ENCODE assay signal across 9 cellular contexts in the genomic region with DNA sequence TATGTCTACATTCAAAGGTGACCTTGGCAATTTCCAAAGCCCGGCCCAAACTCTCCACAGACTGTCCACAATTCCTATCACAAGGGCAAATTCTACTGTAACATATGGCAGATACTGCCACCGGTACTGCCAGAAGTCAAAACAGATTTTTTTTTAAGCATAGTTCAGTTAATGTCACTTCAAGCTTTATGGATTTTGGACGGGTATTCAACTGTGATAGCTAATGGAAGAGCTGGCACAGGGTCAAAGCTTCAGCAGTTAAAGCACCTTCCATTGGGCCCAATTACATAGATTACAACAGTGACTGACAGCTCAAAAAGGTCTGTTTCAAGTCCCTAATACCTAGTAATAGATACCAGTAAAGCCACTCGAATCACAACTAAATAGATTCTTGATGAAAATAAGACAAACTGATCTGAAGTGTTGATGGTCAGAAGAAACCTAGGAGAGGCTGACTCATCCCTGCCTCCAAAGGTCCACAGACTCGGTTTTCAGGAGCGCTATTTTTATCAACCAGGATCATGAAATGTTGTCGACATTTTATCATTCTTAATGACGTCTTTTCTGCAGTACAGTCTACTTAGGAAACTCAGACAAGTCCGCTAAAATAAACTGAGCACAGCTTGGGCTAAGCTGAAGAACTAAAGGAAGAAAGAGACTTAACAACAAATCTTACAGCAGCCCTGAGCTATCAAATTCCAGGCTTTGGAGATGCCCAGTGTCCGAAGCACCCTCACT. TPM values are rescaled to one million over a fixed set of nuclear protein-coding genes. Genes with fewer than 3 reads are reported as not detected.
DNase-seq lines count a peak whose midpoint lies in the region; ATAC-seq, FAIRE-seq and TF ChIP-seq lines count a peak whose summit lies in the region.
"Had no signal": no experiment of that assay in that cellular context is flagged by ENCODE, and none has a peak within 500 bp of the region (broad histone marks: within the 10 kb centered on the region; RNA-seq: fewer than 3 reads in every experiment).

No MANE protein-coding gene starts in this region.

- dilution Hi-C loops in endothelial cell of umbilical vein (cut with MboI; ENCODE audit: extremely low pct_ligation_motif_present, low sequenced_read_pairs) = no loop called here

- H3K79me2 ChIP-seq in endothelial cell of umbilical vein (ENCODE audit: control insufficient read depth, insufficient read depth, low read length) = peaks cover 84% of the 10 kb centered on the region

- FAIRE-seq in endothelial cell of umbilical vein (lab: Jason Lieb, UNC) (peak; percentile 47), small intestine (lab: Jason Lieb, UNC) (no peak)

- no peaks in the 10 kb centered on the region for H3K9me1 ChIP-seq in endothelial cell of umbilical vein (replicated peaks; ENCODE audit: control insufficient read depth, extremely low read depth, insufficient read depth, low read length)

- BruUV-seq in endothelial cell of umbilical vein (replicated peaks; lab: Mats Ljungman, UMichigan) = TSS peak; percentile 0

- H3K9me3 ChIP-seq in endothelial cell of umbilical vein (replicated peaks; ENCODE audit: control insufficient read depth, insufficient read depth, low read length) = no peaks in the 10 kb centered on the region
- H3K9me3 ChIP-seq in mucosa of descending colon = no peaks in the 10 kb centered on the region
- H3K9me3 ChIP-seq in small intestine (ENCODE audit: control insufficient read depth, low read depth) = no peaks in the 10 kb centered on the region
- H3K9me3 ChIP-seq: upper lobe of left lung had no signal

- H3K27ac ChIP-seq in endothelial cell of umbilical vein (ENCODE audit: insufficient read depth, low read depth, low read length) (peak overlapping the region; percentile 38), small intestine (ENCODE audit: low read depth in 1 of 2, low read length in 1 of 2) (peak overlapping the region in 1 of 2 donors; percentile 57)
- H3K27ac ChIP-seq: upper lobe of left lung had no signal

- TF ChIP-seq POLR2A in endothelial cell of umbilical vein (IDR thresholded peaks at IDR 0.05; ENCODE audit: low read depth, low read length) = no peak

- peak; percentile 89 for DNase-seq in EH (ENCODE audit: low read depth)
- peak; percentile 57 for DNase-seq in NCI-H345 (lab: John Stamatoyannopoulos, UW)
- peak; percentile 37 for DNase-seq in endothelial cell of umbilical vein (ENCODE audit: low read depth, low spot score)
- peak; percentile 31 for DNase-seq in pons (ENCODE audit: low spot score)
- no peak for DNase-seq in mucosa of descending colon
- no peak for DNase-seq in activated T-cell treated with anti-CD3 and anti-CD28 coated beads, Interleukin-2, amount 50 U/mL, for 1 hour
- DNase-seq in small intestine = no peak
- DNase-seq in RPMI8226 = no peak
- DNase-seq: upper lobe of left lung had no signal

- H2AFZ ChIP-seq in endothelial cell of umbilical vein (ENCODE audit: low read depth, low read length) = no peak overlapping the region

- no peak overlapping the region for H3K4me2 ChIP-seq in endothelial cell of umbilical vein (ENCODE audit: insufficient read depth, low read length)

- H3K36me3 ChIP-seq in endothelial cell of umbilical vein (ENCODE audit: control insufficient read depth in 2 of 2, extremely low read depth in 1 of 2, insufficient read depth in 2 of 2, low read length in 2 of 2) (peaks cover 47 to 73% of the 10 kb centered on the region in 2 experiments), mucosa of descending colon (ENCODE audit: low read depth) (peaks cover 11% of the 10 kb centered on the region), small intestine (ENCODE audit: control insufficient read depth in 2 of 2, insufficient read depth in 2 of 2, low read length in 2 of 2) (peaks cover 38 to 42% of the 10 kb centered on the region in 2 donors)

- peaks cover 8% of the 10 kb centered on the region for H4K20me1 ChIP-seq in endothelial cell of umbilical vein (replicated peaks; ENCODE audit: control insufficient read depth, extremely low read depth, insufficient read depth, low read length)

- no peak for ATAC-seq in mucosa of descending colon

- H3K4me3 ChIP-seq in endothelial cell of umbilical vein (replicated peaks in 1 of 3; ENCODE audit: insufficient read depth in 1 of 3, low read depth in 1 of 3, low read length in 3 of 3) = no peak overlapping the region
- no peak overlapping the region for H3K4me3 ChIP-seq in mucosa of descending colon
- H3K4me3 ChIP-seq in small intestine (ENCODE audit: low read depth in 1 of 2, low read length in 2 of 2) = no peak overlapping the region
- H3K4me3 ChIP-seq: upper lobe of left lung had no signal

- intact Hi-C loops in endothelial cell of umbilical vein (cut with micrococcal nuclease) = loop anchor here (1.0 kb wide), 3 partner anchors 15 to 162 kb away; no protein-coding TSS in a partner anchor
- intact Hi-C loops in mucosa of descending colon (cut with DNase I, micrococcal nuclease) = no loop called here

- no peak overlapping the region for H3K9ac ChIP-seq in endothelial cell of umbilical vein (replicated peaks; ENCODE audit: extremely low read depth, insufficient read depth, low read length)

- H3K4me1 ChIP-seq in endothelial cell of umbilical vein (ENCODE audit: control insufficient read depth, extremely low read depth, insufficient read depth, low read length) (peaks cover 36% of the 10 kb centered on the region), mucosa of descending colon (ENCODE audit: low read depth) (peaks cover 11% of the 10 kb centered on the region), small intestine (ENCODE audit: control insufficient read depth in 2 of 2, insufficient read depth in 1 of 2, low read depth in 1 of 2, low read length in 1 of 2) (no peaks in the 10 kb centered on the region)

- TF ChIP-seq CTCF in endothelial cell of umbilical vein (IDR thresholded peaks at IDR 0.05; ENCODE audit: extremely low read depth in 1 of 2, insufficient read depth in 1 of 2, low read depth in 1 of 2, low read length in 2 of 2) = no peak
- TF ChIP-seq CTCF in mucosa of descending colon (IDR thresholded peaks at IDR 0.05) = no peak

- H3K27me3 ChIP-seq in endothelial cell of umbilical vein (ENCODE audit: control insufficient read depth in 2 of 2, insufficient read depth in 2 of 2, low read length in 2 of 2) (no peaks in the 10 kb centered on the region), small intestine (ENCODE audit: control insufficient read depth in 2 of 2, insufficient read depth in 2 of 2, low read length in 2 of 2) (no peaks in the 10 kb centered on the region)
- H3K27me3 ChIP-seq: upper lobe of left lung had no signal

- POLR2A ChIA-PET in endothelial cell of umbilical vein (lab: Charles Lee) = interaction anchor here (0.7 to 1.6 kb wide), 2 partner anchors 16 to 17 kb away, joined by 3 to 4 read pairs; no protein-coding TSS in a partner anchor

- WGBS in small intestine, 3 donors = 40 to 60% (median 42%) methylated on average over 10 of the region's 10 CpGs

- CTCF ChIA-PET in endothelial cell of umbilical vein (lab: Charles Lee) = interaction anchor here (0.6 to 7.3 kb wide), 24 partner anchors 8 to 668 kb away, joined by 3 to 84 read pairs (median 4); no protein-coding TSS in a partner anchor

TF ChIP-seq in endothelial cell of umbilical vein, 7 proteins besides CTCF, POLR2A, EP300 and RAD21:
- TF ChIP-seq, protein P1, sequence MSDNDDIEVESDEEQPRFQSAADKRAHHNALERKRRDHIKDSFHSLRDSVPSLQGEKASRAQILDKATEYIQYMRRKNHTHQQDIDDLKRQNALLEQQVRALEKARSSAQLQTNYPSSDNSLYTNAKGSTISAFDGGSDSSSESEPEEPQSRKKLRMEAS (IDR thresholded peaks at IDR 0.05; ENCODE audit: insufficient read depth, insufficient read length) = no peak
- TF ChIP-seq GATA2 (IDR thresholded peaks at IDR 0.05; ENCODE audit: insufficient read depth, insufficient read length, low read depth, low read length) (no peak), JUN (IDR thresholded peaks at IDR 0.05; ENCODE audit: borderline replicate concordance, insufficient read depth, insufficient read length, low read depth) (no peak), EZH2 (IDR thresholded peaks at IDR 0.05; ENCODE audit: borderline replicate concordance, low read depth, low read length, severe bottlenecking) (no peak), MYC (IDR thresholded peaks at IDR 0.05; ENCODE audit: low read depth, low read length) (no peak), POLR2AphosphoS5 (IDR thresholded peaks at IDR 0.05; ENCODE audit: insufficient read depth, low read depth, low read length) (no peak), FOS (IDR thresholded peaks at IDR 0.05; ENCODE audit: borderline replicate concordance, insufficient read depth, low read length) (no peak)
TF ChIP-seq in endothelial cell of umbilical vein: peak in this region for 0.

RNA-seq across cellular contexts. Expression of a gene that starts 38.7 kb away (rescaled TPM):
- 2,636 and 2,725 TPM in 2 replicates for total RNA-seq in endothelial cell of umbilical vein
- polyA plus RNA-seq in endothelial cell of umbilical vein = 2,745 and 3,299 TPM in 2 replicates
- 4,765 and 4,884 TPM in 2 replicates for polyA plus RNA-seq in endothelial cell of umbilical vein (2011; cell fraction: cytosol; rRNA removed)
- polyA plus RNA-seq in endothelial cell of umbilical vein (2011; cell fraction: nucleus; rRNA removed) = 2,911 and 3,170 TPM in 2 replicates
- 3,482 and 4,382 TPM in 2 replicates for polyA plus RNA-seq in endothelial cell of umbilical vein (2012)
- 3,299 and 3,540 TPM in 2 replicates for polyA minus RNA-seq in endothelial cell of umbilical vein
- 533 TPM for polyA minus RNA-seq in endothelial cell of umbilical vein (2011; cell fraction: cytosol; rRNA and poly(A)+ RNA removed)
- 990 and 1,101 TPM in 2 replicates for polyA minus RNA-seq in endothelial cell of umbilical vein (2011; cell fraction: nucleus; rRNA and poly(A)+ RNA removed)
- 100 to 1,000 TPM; 376 to 796 (median 757) TPM for total RNA-seq in mucosa of descending colon
- polyA plus RNA-seq in small intestine = 1,000 to 10,000 TPM; 1,129 to 2,583 (median 1,917) TPM

Comparison
In these comparisons a context has a peak if more than half of its experiments do, and no peak if none do; other contexts are left out.
1. DNase-seq: peak in EH (single experiment), NCI-H345 (single experiment), endothelial cell of umbilical vein (single experiment) and pons (single experiment); none in mucosa of descending colon (0 of 3), activated T-cell treated with anti-CD3 and anti-CD28 coated beads, Interleukin-2, amount 50 U/mL, for 1 hour (single experiment), small intestine (single experiment) and RPMI8226 (single experiment).